Comparison of ENCODE assay signal across 39 cellular contexts in the genomic region with DNA sequence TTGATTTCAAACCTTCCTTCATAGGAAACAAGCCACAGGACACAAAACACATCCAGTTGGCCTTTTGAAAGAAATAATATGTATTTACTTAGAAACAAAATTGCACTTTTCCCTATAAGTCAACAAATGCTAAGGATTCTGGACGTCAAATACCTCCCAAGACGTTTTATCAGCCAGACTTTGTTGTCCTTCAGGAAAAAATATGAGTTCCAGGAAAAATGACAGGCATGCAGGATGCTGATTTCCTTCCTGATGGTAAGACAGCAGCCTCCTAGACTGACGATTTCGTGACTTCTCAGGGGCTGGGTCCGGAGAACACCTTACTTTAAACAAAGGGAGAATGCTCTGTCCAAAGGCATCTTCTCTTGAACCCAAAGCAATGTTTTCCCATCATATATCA.
"Had no signal": no experiment of that assay in that cellular context is flagged by ENCODE, and none has a peak within 500 bp of the region (broad histone marks: within the 10 kb centered on the region; RNA-seq: fewer than 3 reads in every experiment).

No MANE protein-coding gene starts in this region.

- H3K4me3 Mint-ChIP-seq: activated B cell treated with CpG ODN at 0.5 μM for 24 hours; activated CD4-positive, alpha-beta memory T cell treated with anti-CD3 and anti-CD28 coated beads for 36 hours; activated CD4-positive, alpha-beta T cell treated with anti-CD3 and anti-CD28 coated beads, Interleukin-2, amount 10 ng/mL, durations not matched to agents 24 days and 14 days; activated CD8-positive, alpha-beta memory T cell treated with anti-CD3 and anti-CD28 coated beads, Interleukin-2, amount 10 ng/mL, durations not matched to agents 7 days and 5 days; activated CD8-positive, alpha-beta T cell treated with anti-CD3 and anti-CD28 coated beads, Interleukin-2, amount 10 ng/mL, durations not matched to agents 7 days and 5 days; activated naive CD4-positive, alpha-beta T cell treated with anti-CD3 and anti-CD28 coated beads for 36 hours; activated naive CD4-positive, alpha-beta T cell treated with anti-CD3 and anti-CD28 coated beads, Interleukin-2, amount 50 U/mL, for 24 hours; activated naive CD8-positive, alpha-beta T cell treated with anti-CD3 and anti-CD28 coated beads for 36 hours; activated naive CD8-positive, alpha-beta T cell treated with anti-CD3 and anti-CD28 coated beads, Interleukin-2, amount 50 U/mL, for 24 hours; activated T-helper 1 cell treated with anti-CD3 and anti-CD28 coated beads, Interleukin-12 subunit alpha, Interleukin-12 subunit beta, Interleukin-2, Interleukin-4 antibody, amounts not matched to agents 30 ng/mL and 10 ng/mL and 1 ng/mL, durations not matched to agents 14 hours and 24 hours and 36 hours; brain; endodermal cell; T-helper 1 cell treated with Interleukin-12 subunit alpha and Interleukin-12 subunit beta and Interleukin-4 antibody, amounts not matched to agents 30 μg/mL and 1 μg/mL, for 36 hours; T-helper 2 cell treated with Interferon-gamma antibody and Interleukin-4, amounts not matched to agents 5 μg/mL and 100 μg/mL, for 36 hours had no signal

- H3K27me3 ChIP-seq: adrenal gland, breast epithelium, cardiac muscle cell, colonic mucosa, esophagus squamous epithelium, gastrocnemius medialis, heart left ventricle had no signal

- DNase-seq: activated B cell treated with CpG ODN at 0.5 μM for 24 hours; activated CD4-positive, alpha-beta memory T cell treated with anti-CD3 and anti-CD28 coated beads for 36 hours; activated CD4-positive, alpha-beta T cell treated with anti-CD3 and anti-CD28 coated beads, Interleukin-2, amount 10 ng/mL, durations not matched to agents 24 days and 14 days; activated CD8-positive, alpha-beta memory T cell treated with anti-CD3 and anti-CD28 coated beads, Interleukin-2, amount 10 ng/mL, durations not matched to agents 7 days and 5 days; activated CD8-positive, alpha-beta memory T cell treated with anti-CD3 and anti-CD28 coated beads, Interleukin-2, amount 50 U/mL, for 4 hours; activated CD8-positive, alpha-beta T cell treated with anti-CD3 and anti-CD28 coated beads, Interleukin-2, amount 10 ng/mL, durations not matched to agents 7 days and 5 days; activated effector memory CD4-positive, alpha-beta T cell treated with anti-CD3 and anti-CD28 coated beads, Interleukin-2, amount 50 U/mL, for 16 hours; activated naive CD4-positive, alpha-beta T cell treated with anti-CD3 and anti-CD28 coated beads for 36 hours; activated naive CD8-positive, alpha-beta T cell treated with anti-CD3 and anti-CD28 coated beads for 36 hours; activated naive CD8-positive, alpha-beta T cell treated with anti-CD3 and anti-CD28 coated beads, Interleukin-2, amount 50 U/mL, for 24 hours; activated T-cell treated with anti-CD3 and anti-CD28 coated beads, Interleukin-2, amount 50 U/mL, for 1 hour; activated T-cell treated with anti-CD3 and anti-CD28 coated beads, Interleukin-2, amount 50 U/mL, for 48 hours; adrenal gland; amygdala; aorta; central memory CD4-positive, alpha-beta T cell; cerebellar nuclear complex; colonic mucosa; dorsolateral prefrontal cortex; effector memory CD4-positive, alpha-beta T cell; endodermal cell; esophagus squamous epithelium; foreskin fibroblast; gastrocnemius medialis; glutamatergic neuron; heart left ventricle; T-cell; T1000; WERI-Rb-1 had no signal

- H3K4me3 ChIP-seq: adrenal gland, breast epithelium, cardiac muscle cell, colonic mucosa, dorsolateral prefrontal cortex, esophagus squamous epithelium, gastrocnemius medialis, heart left ventricle had no signal

- H3K27ac Mint-ChIP-seq: activated B cell treated with CpG ODN at 0.5 μM for 24 hours; activated CD4-positive, alpha-beta memory T cell treated with anti-CD3 and anti-CD28 coated beads for 36 hours; activated CD4-positive, alpha-beta T cell treated with anti-CD3 and anti-CD28 coated beads, Interleukin-2, amount 10 ng/mL, durations not matched to agents 24 days and 14 days; activated CD8-positive, alpha-beta memory T cell treated with anti-CD3 and anti-CD28 coated beads, Interleukin-2, amount 10 ng/mL, durations not matched to agents 7 days and 5 days; activated CD8-positive, alpha-beta T cell treated with anti-CD3 and anti-CD28 coated beads, Interleukin-2, amount 10 ng/mL, durations not matched to agents 7 days and 5 days; activated naive CD4-positive, alpha-beta T cell treated with anti-CD3 and anti-CD28 coated beads for 36 hours; activated naive CD8-positive, alpha-beta T cell treated with anti-CD3 and anti-CD28 coated beads for 36 hours; activated naive CD8-positive, alpha-beta T cell treated with anti-CD3 and anti-CD28 coated beads, Interleukin-2, amount 50 U/mL, for 24 hours; activated T-helper 1 cell treated with anti-CD3 and anti-CD28 coated beads, Interleukin-12 subunit alpha, Interleukin-12 subunit beta, Interleukin-2, Interleukin-4 antibody, amounts not matched to agents 30 ng/mL and 10 ng/mL and 1 ng/mL, durations not matched to agents 14 hours and 24 hours and 36 hours; activated T-helper 2 cell treated with anti-CD3 and anti-CD28 coated beads, Interferon-gamma antibody, Interleukin-2, Interleukin-4, amounts not matched to agents 10 μg/mL and 5 μg/mL and 100 μg/mL, durations not matched to agents 14 hours and 24 hours and 36 hours; brain; T-cell; T-helper 1 cell treated with Interleukin-12 subunit alpha and Interleukin-12 subunit beta and Interleukin-4 antibody, amounts not matched to agents 30 μg/mL and 1 μg/mL, for 36 hours; T-helper 2 cell treated with Interferon-gamma antibody and Interleukin-4, amounts not matched to agents 5 μg/mL and 100 μg/mL, for 36 hours had no signal

- H3K36me3 ChIP-seq: adrenal gland, breast epithelium, cardiac muscle cell, colonic mucosa, esophagus squamous epithelium, gastrocnemius medialis, heart left ventricle, WERI-Rb-1 had no signal

- H3K9me3 ChIP-seq: adrenal gland, breast epithelium, colonic mucosa, esophagus squamous epithelium, gastrocnemius medialis, heart left ventricle had no signal

- H3K36me3 Mint-ChIP-seq: activated CD4-positive, alpha-beta memory T cell treated with anti-CD3 and anti-CD28 coated beads for 36 hours; activated CD8-positive, alpha-beta memory T cell treated with anti-CD3 and anti-CD28 coated beads, Interleukin-2, amount 10 ng/mL, durations not matched to agents 7 days and 5 days; activated naive CD4-positive, alpha-beta T cell treated with anti-CD3 and anti-CD28 coated beads, Interleukin-2, amount 50 U/mL, for 24 hours; activated naive CD8-positive, alpha-beta T cell treated with anti-CD3 and anti-CD28 coated beads for 36 hours; brain; T-cell had no signal

- ATAC-seq: activated CD4-positive, CD25-positive, alpha-beta regulatory T cell treated with anti-CD3 and anti-CD28 coated beads, Interleukin-2, amount 50 U/mL, for 24 hours; activated CD8-positive, alpha-beta memory T cell treated with anti-CD3 and anti-CD28 coated beads, Interleukin-2, amount 10 ng/mL, durations not matched to agents 7 days and 5 days; activated CD8-positive, alpha-beta T cell treated with anti-CD3 and anti-CD28 coated beads, Interleukin-2, amount 10 ng/mL, durations not matched to agents 7 days and 5 days; activated naive CD8-positive, alpha-beta T cell treated with anti-CD3 and anti-CD28 coated beads, Interleukin-2, amount 50 U/mL, for 24 hours; gastrocnemius medialis; heart left ventricle; T-cell had no signal

- H3K27me3 Mint-ChIP-seq: activated CD4-positive, alpha-beta memory T cell treated with anti-CD3 and anti-CD28 coated beads for 36 hours; activated CD4-positive, alpha-beta T cell treated with anti-CD3 and anti-CD28 coated beads, Interleukin-2, amount 10 ng/mL, durations not matched to agents 24 days and 14 days; activated naive CD4-positive, alpha-beta T cell treated with anti-CD3 and anti-CD28 coated beads, Interleukin-2, amount 50 U/mL, for 24 hours; T-cell had no signal

- H3K9me3 Mint-ChIP-seq: activated B cell treated with CpG ODN at 0.5 μM for 24 hours; activated CD4-positive, alpha-beta memory T cell treated with anti-CD3 and anti-CD28 coated beads for 36 hours; activated CD4-positive, alpha-beta T cell treated with anti-CD3 and anti-CD28 coated beads, Interleukin-2, amount 10 ng/mL, durations not matched to agents 24 days and 14 days; activated naive CD4-positive, alpha-beta T cell treated with anti-CD3 and anti-CD28 coated beads for 36 hours; activated naive CD4-positive, alpha-beta T cell treated with anti-CD3 and anti-CD28 coated beads, Interleukin-2, amount 50 U/mL, for 24 hours; activated naive CD8-positive, alpha-beta T cell treated with anti-CD3 and anti-CD28 coated beads for 36 hours; activated naive CD8-positive, alpha-beta T cell treated with anti-CD3 and anti-CD28 coated beads, Interleukin-2, amount 50 U/mL, for 24 hours; activated T-helper 1 cell treated with anti-CD3 and anti-CD28 coated beads, Interleukin-12 subunit alpha, Interleukin-12 subunit beta, Interleukin-2, Interleukin-4 antibody, amounts not matched to agents 30 ng/mL and 10 ng/mL and 1 ng/mL, durations not matched to agents 14 hours and 24 hours and 36 hours; activated T-helper 2 cell treated with anti-CD3 and anti-CD28 coated beads, Interferon-gamma antibody, Interleukin-2, Interleukin-4, amounts not matched to agents 10 μg/mL and 5 μg/mL and 100 μg/mL, durations not matched to agents 14 hours and 24 hours and 36 hours; endodermal cell; T-cell; T-helper 1 cell treated with Interleukin-12 subunit alpha and Interleukin-12 subunit beta and Interleukin-4 antibody, amounts not matched to agents 30 μg/mL and 1 μg/mL, for 36 hours; T-helper 2 cell treated with Interferon-gamma antibody and Interleukin-4, amounts not matched to agents 5 μg/mL and 100 μg/mL, for 36 hours had no signal

- H3K4me1 Mint-ChIP-seq: brain had no signal

- H3K27ac ChIP-seq: breast epithelium, cardiac muscle cell, colonic mucosa, dorsolateral prefrontal cortex, epithelial cell of prostate, esophagus squamous epithelium, gastrocnemius medialis, heart left ventricle, WERI-Rb-1 had no signal

- H3K4me1 ChIP-seq: adrenal gland, breast epithelium, colonic mucosa, gastrocnemius medialis had no signal
